16 cellular contexts compared by ENCODE assay signal in genomic region chrX:144327515-144327914, GRCh38.
"Had no signal": no experiment of that assay in that cellular context is flagged by ENCODE, and none has a peak within 500 bp of the region (broad histone marks: within the 10 kb centered on the region; RNA-seq: fewer than 3 reads in every experiment).

No MANE protein-coding gene starts in this region.

- H3K36me3 ChIP-seq: pancreas, sigmoid colon, tibial artery, uterus had no signal

- H3K27me3 ChIP-seq: pancreas, sigmoid colon, tibial artery, uterus had no signal

- H3K4me1 ChIP-seq: pancreas, sigmoid colon, tibial artery, uterus had no signal

- DNase-seq: activated CD4-positive, alpha-beta T cell treated with anti-CD3 and anti-CD28 coated beads for 1 hour; activated CD4-positive, alpha-beta T cell treated with anti-CD3 and anti-CD28 coated beads, Interleukin-2, amount 50 U/mL, for 48 hours; activated naive CD4-positive, alpha-beta T cell treated with anti-CD3 and anti-CD28 coated beads for 36 hours; activated naive CD8-positive, alpha-beta T cell treated with anti-CD3 and anti-CD28 coated beads, Interleukin-2, amount 50 U/mL, for 24 hours; aorta; naive thymus-derived CD4-positive, alpha-beta T cell; pancreas; sigmoid colon; stimulated activated CD4-positive, alpha-beta T cell treated with anti-CD3 and anti-CD28 coated beads, Interleukin-2, amount 100 ng/mL, for 48 hours; T1000; tibial artery; uterus had no signal

- H3K4me3 ChIP-seq: lung, pancreas, sigmoid colon, tibial artery, uterus had no signal

- H3K27ac ChIP-seq: epithelial cell of prostate, pancreas, tibial artery, uterus, VCaP had no signal

- ATAC-seq: activated naive CD8-positive, alpha-beta T cell treated with anti-CD3 and anti-CD28 coated beads, Interleukin-2, amount 50 U/mL, for 24 hours; naive thymus-derived CD4-positive, alpha-beta T cell; pancreas; stimulated activated memory B cell treated with anti-CD40 and anti-IgM and Interleukin-4, amounts not matched to agents 10 μg/mL and 1 μg/mL and 100 μg/mL, for 72 hours had no signal
